9 cellular contexts compared by ENCODE assay signal in the genomic region with DNA sequence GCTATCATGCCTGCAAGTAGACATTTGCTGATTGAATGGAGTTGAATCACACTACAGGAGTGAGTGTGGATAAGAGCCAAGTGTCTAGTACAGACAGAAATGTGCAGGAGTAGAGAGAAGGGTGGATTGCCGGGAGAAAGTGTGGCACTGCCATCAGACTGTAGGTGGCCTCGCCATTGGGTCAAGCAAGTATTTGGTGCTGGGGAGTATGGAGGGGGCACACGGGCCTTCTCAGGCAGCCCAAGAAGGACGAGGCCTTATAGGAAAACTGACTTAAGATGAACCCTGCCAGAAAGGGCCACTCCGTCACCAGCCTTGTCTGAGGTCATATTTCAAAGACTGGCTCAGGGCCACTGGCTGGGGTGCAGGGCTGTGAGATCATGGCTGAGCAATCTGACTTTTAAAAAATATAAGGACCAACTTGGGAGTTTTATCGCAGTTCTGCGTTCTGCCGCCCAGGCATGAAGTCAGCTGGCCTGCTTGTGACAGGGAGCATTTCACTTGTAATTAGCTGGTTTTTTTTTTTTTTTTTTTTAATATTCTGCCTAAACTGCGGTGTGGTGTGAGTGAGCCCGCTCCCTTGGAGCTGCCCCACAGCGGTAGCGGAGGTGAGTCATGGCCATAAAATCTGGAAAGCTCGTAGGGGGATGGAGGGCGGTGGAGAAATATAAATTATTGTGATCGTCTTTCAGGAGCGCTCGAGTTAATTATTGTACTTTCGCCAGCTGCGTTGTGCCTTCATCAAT.
DNase-seq lines count a peak whose midpoint lies in the region; ATAC-seq and TF ChIP-seq lines count a peak whose summit lies in the region.
"Had no signal": no experiment of that assay in that cellular context is flagged by ENCODE, and none has a peak within 500 bp of the region (broad histone marks: within the 10 kb centered on the region; RNA-seq: fewer than 3 reads in every experiment).

No MANE protein-coding gene starts in this region.

- H3K36me3 ChIP-seq in left lung: no peaks in the 10 kb centered on the region
- no peaks in the 10 kb centered on the region for H3K36me3 ChIP-seq in vagina
- no peaks in the 10 kb centered on the region for H3K36me3 ChIP-seq in BE2C

- H3K4me1 ChIP-seq in left lung (no peaks in the 10 kb centered on the region), vagina (no peaks in the 10 kb centered on the region), BE2C (no peaks in the 10 kb centered on the region)

- DNase-seq in AG08395 (ENCODE audit: low spot score): peak; percentile 82
- DNase-seq in M059J (ENCODE audit: low read depth): peak; percentile 91
- DNase-seq in astrocyte of the hippocampus (ENCODE audit: low read depth, low spot score): peak; percentile 92
- peak in 1 of 2 donors; percentile 35 for DNase-seq in left lung
- no peak for DNase-seq in vagina (ENCODE audit: extremely low spot score in 2 of 2)
- DNase-seq in BE2C: no peak
- no peak for DNase-seq in activated CD8-positive, alpha-beta memory T cell treated with anti-CD3 and anti-CD28 coated beads, Interleukin-2, amount 50 U/mL, for 48 hours
- DNase-seq in mesenteric fat pad (ENCODE audit: low spot score): no peak
- DNase-seq: GDM1 had no signal

- ATAC-seq in left lung: peak; percentile 69

- intact Hi-C loops in left lung (cut with DNase I) (no loop called here), vagina (cut with DNase I) (no loop called here)

- no peak overlapping the region for H3K27ac ChIP-seq in left lung
- no peak overlapping the region for H3K27ac ChIP-seq in vagina

- H3K27me3 ChIP-seq in left lung (no peaks in the 10 kb centered on the region), vagina (no peaks in the 10 kb centered on the region), BE2C (no peaks in the 10 kb centered on the region)

- H3K4me3 ChIP-seq in left lung (no peak overlapping the region), vagina (peak overlapping the region in 1 of 2 donors; percentile 18), BE2C (ENCODE audit: low read depth, low read length) (no peak overlapping the region)

- H3K9me3 ChIP-seq in left lung (no peaks in the 10 kb centered on the region), vagina (no peaks in the 10 kb centered on the region), BE2C (no peaks in the 10 kb centered on the region)

- no peak for TF ChIP-seq CTCF in left lung (IDR thresholded peaks at IDR 0.05)
- no peak for TF ChIP-seq CTCF in vagina (IDR thresholded peaks at IDR 0.05)
- TF ChIP-seq CTCF in BE2C (IDR thresholded peaks at IDR 0.05; ENCODE audit: low read depth, low read length): no peak

- no peak for TF ChIP-seq POLR2A in vagina (IDR thresholded peaks at IDR 0.05)

Comparison
In these comparisons a context has a peak if more than half of its experiments do, and no peak if none do; other contexts are left out.
1. DNase-seq: peak in AG08395 (single experiment), M059J (single experiment) and astrocyte of the hippocampus (single experiment); none in vagina (0 of 2), BE2C (single experiment), activated CD8-positive, alpha-beta memory T cell treated with anti-CD3 and anti-CD28 coated beads, Interleukin-2, amount 50 U/mL, for 48 hours (single experiment) and mesenteric fat pad (single experiment).